In the genomic region with DNA sequence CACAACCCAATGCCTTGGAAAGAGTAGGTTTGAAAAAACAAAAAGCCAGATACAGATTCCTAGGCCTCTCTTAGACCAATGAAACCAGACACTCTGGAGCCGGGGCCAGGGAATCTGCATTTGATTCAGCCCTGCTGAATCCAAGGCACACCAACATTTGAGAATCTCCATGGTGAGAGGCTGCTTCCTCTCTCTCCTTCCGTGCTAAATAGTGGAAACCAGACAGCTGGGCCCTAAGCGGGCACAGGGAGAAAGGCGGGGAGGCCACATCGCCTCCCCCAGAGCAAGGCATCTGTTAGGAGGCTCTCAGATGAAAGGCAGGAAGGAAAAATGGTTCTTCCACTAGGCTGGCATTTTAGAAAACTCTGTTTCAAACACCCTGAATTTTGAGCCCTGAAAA, we compare ENCODE assay signal across 21 cellular contexts.
DNase-seq lines count a peak whose midpoint lies in the region; ATAC-seq, FAIRE-seq and TF ChIP-seq lines count a peak whose summit lies in the region.
"Had no signal": no experiment of that assay in that cellular context is flagged by ENCODE, and none has a peak within 500 bp of the region (broad histone marks: within the 10 kb centered on the region; RNA-seq: fewer than 3 reads in every experiment).

No MANE protein-coding gene starts in this region.

- intact Hi-C loops in K562 (cut with micrococcal nuclease) = no loop called here
- intact Hi-C loops in esophagus muscularis mucosa (cut with DNase I) = no loop called here
- intact Hi-C loops in left ventricle myocardium inferior (cut with micrococcal nuclease) = no loop called here

- POLR2A ChIA-PET in K562 (lab: Yijun Ruan, JAX) = no interaction called here

- peaks cover 15 to 29% of the 10 kb centered on the region in 2 experiments; a peak in 4 of 5 replicates for H3K27me3 ChIP-seq in K562 (ENCODE audit: control insufficient read depth in 2 of 2, insufficient read depth in 2 of 2, low read length in 2 of 2)
- H3K27me3 ChIP-seq in esophagus muscularis mucosa = no peaks in the 10 kb centered on the region
- H3K27me3 ChIP-seq in left ventricle myocardium inferior (ENCODE audit: low read depth) = no peaks in the 10 kb centered on the region
- H3K27me3 ChIP-seq: BE2C had no signal

- H3K4me1 ChIP-seq in K562 (replicated peaks in 1 of 2; ENCODE audit: control insufficient read depth in 2 of 2, insufficient read depth in 2 of 2, low read length in 2 of 2) (no peaks in the 10 kb centered on the region), esophagus muscularis mucosa (peaks cover 0 to 14% (median 12%) of the 10 kb centered on the region in 4 donors), left ventricle myocardium inferior (no peaks in the 10 kb centered on the region)
- H3K4me1 ChIP-seq: BE2C had no signal

- H4K20me1 ChIP-seq in K562 (replicated peaks; ENCODE audit: control insufficient read depth, insufficient read depth, low read length) = no peaks in the 10 kb centered on the region

- 0% methylated on average over 5 of the region's 5 CpGs for WGBS in K562 (ENCODE audit: insufficient coverage, low coverage, missing lambda C conversion rate)
- 91% methylated on average over 5 of the region's 5 CpGs for WGBS in esophagus muscularis mucosa

- H3K4me3 ChIP-seq in K562 (no peak overlapping the region), esophagus muscularis mucosa (no peak overlapping the region), left ventricle myocardium inferior (no peak overlapping the region)

- H3K36me3 ChIP-seq in K562 (ENCODE audit: control insufficient read depth, insufficient read depth, low read length) (no peaks in the 10 kb centered on the region), esophagus muscularis mucosa (no peaks in the 10 kb centered on the region), left ventricle myocardium inferior (no peaks in the 10 kb centered on the region)
- H3K36me3 ChIP-seq: BE2C had no signal

- DNase-seq in AG20443 (ENCODE audit: low spot score) (peak; percentile 5), K562 (ENCODE audit: extremely low read depth in 1 of 4, low spot score in 3 of 4) (no peak), esophagus muscularis mucosa (ENCODE audit: extremely low spot score) (peak; percentile 34), left ventricle myocardium inferior (no peak)
- DNase-seq in activated effector memory CD4-positive, alpha-beta T cell treated with anti-CD3 and anti-CD28 coated beads, Interleukin-2, amount 50 U/mL, for 16 hours = no peak
- DNase-seq: BE2C; C1 segment of cervical spinal cord; CD4-positive, CD25-positive, alpha-beta regulatory T cell; CD8-positive, alpha-beta memory T cell; COR-L47; DMS153; DMS79; GDM1; GOT3; H7; HFFc6 had no signal

- no peak overlapping the region for H2AFZ ChIP-seq in K562 (ENCODE audit: low read depth, low read length)

- FAIRE-seq in K562 (lab: Jason Lieb, UNC) = no peak
- FAIRE-seq: D721Med had no signal

- CTCF ChIA-PET in K562 (lab: Yijun Ruan, JAX; ENCODE audit: low intra/inter-chr PET ratio) = no interaction called here

- no peaks in the 10 kb centered on the region for H3K9me1 ChIP-seq in K562 (ENCODE audit: control insufficient read depth, insufficient read depth, low read length)

- TF ChIP-seq RAD21 in K562 (CRISPR knock-in tag; conservative IDR thresholded peaks at IDR 0.05 in 1 of 2, IDR thresholded peaks at IDR 0.05 in 1 of 2) = no peak

- ATAC-seq in K562 (no peak), GM21825 (IDR thresholded peaks at IDR 0.05; ENCODE audit: unreplicated experiment) (no peak)
- ATAC-seq: HCT116 had no signal

- H3K27ac ChIP-seq in K562 (ENCODE audit: extremely low read depth, low read depth, low read length) (no peak overlapping the region), esophagus muscularis mucosa (replicated peaks in 1 of 4) (no peak overlapping the region), temporal lobe (ENCODE audit: low read depth, low read length) (peak overlapping the region; percentile 54), left ventricle myocardium inferior (replicated peaks) (no peak overlapping the region)
- H3K27ac ChIP-seq: HL-60 had no signal

- H3K4me2 ChIP-seq in K562 (ENCODE audit: insufficient read depth, low read length) = no peak overlapping the region

- no peak for TF ChIP-seq CTCF in K562 (IDR thresholded peaks at IDR 0.05 in 2 of 3, conservative IDR thresholded peaks at IDR 0.05 in 1 of 3; ENCODE audit: insufficient read depth in 2 of 3, low read depth in 1 of 3, low read length in 3 of 3)
- TF ChIP-seq CTCF in esophagus muscularis mucosa (IDR thresholded peaks at IDR 0.05) = no peak
- no peak for TF ChIP-seq CTCF in left ventricle myocardium inferior (IDR thresholded peaks at IDR 0.05; ENCODE audit: borderline replicate concordance)

- no TSS peak for BruUV-seq in K562 (replicated peaks; lab: Mats Ljungman, UMichigan)

- H3K9me3 ChIP-seq in K562 (replicated peaks; ENCODE audit: control insufficient read depth, insufficient read depth, low read depth, low read length) = no peaks in the 10 kb centered on the region
- H3K9me3 ChIP-seq in esophagus muscularis mucosa = no peaks in the 10 kb centered on the region
- no peaks in the 10 kb centered on the region for H3K9me3 ChIP-seq in left ventricle myocardium inferior (replicated peaks)
- H3K9me3 ChIP-seq: BE2C had no signal

- in situ Hi-C loops in K562 (cut with MboI) = no loop called here

- TF ChIP-seq EP300 in K562 (IDR thresholded peaks at IDR 0.05; ENCODE audit: low read length) (no peak), esophagus muscularis mucosa (IDR thresholded peaks at IDR 0.05) (no peak)

- H3K9ac ChIP-seq in K562 (ENCODE audit: insufficient read depth in 1 of 2, low read depth in 2 of 2, low read length in 2 of 2) = no peak overlapping the region

- TF ChIP-seq POLR2A in K562 (conservative IDR thresholded peaks at IDR 0.05) (no peak), esophagus muscularis mucosa (IDR thresholded peaks at IDR 0.05; ENCODE audit: low read depth) (no peak)

- H3K79me2 ChIP-seq in K562 (ENCODE audit: control insufficient read depth, insufficient read depth, low read length) = no peaks in the 10 kb centered on the region

TF ChIP-seq in K562, 482 proteins besides CTCF, POLR2A, EP300 and RAD21:
- TF ChIP-seq ZNF436 (CRISPR knock-in tag; IDR thresholded peaks at IDR 0.05) = no peak
- TF ChIP-seq CBFA2T3 (IDR thresholded peaks at IDR 0.05) = peak; percentile 40; the same call in 1 of the 2 replicates

Comparison
In these comparisons a context has a peak if more than half of its experiments do, and no peak if none do; other contexts are left out.
1. DNase-seq: peak in AG20443 (single experiment) and esophagus muscularis mucosa (single experiment); none in K562 (0 of 4), left ventricle myocardium inferior (single experiment) and activated effector memory CD4-positive, alpha-beta T cell treated with anti-CD3 and anti-CD28 coated beads, Interleukin-2, amount 50 U/mL, for 16 hours (single experiment).